ENCODE assay signal across 1 cellular context in the genomic region with DNA sequence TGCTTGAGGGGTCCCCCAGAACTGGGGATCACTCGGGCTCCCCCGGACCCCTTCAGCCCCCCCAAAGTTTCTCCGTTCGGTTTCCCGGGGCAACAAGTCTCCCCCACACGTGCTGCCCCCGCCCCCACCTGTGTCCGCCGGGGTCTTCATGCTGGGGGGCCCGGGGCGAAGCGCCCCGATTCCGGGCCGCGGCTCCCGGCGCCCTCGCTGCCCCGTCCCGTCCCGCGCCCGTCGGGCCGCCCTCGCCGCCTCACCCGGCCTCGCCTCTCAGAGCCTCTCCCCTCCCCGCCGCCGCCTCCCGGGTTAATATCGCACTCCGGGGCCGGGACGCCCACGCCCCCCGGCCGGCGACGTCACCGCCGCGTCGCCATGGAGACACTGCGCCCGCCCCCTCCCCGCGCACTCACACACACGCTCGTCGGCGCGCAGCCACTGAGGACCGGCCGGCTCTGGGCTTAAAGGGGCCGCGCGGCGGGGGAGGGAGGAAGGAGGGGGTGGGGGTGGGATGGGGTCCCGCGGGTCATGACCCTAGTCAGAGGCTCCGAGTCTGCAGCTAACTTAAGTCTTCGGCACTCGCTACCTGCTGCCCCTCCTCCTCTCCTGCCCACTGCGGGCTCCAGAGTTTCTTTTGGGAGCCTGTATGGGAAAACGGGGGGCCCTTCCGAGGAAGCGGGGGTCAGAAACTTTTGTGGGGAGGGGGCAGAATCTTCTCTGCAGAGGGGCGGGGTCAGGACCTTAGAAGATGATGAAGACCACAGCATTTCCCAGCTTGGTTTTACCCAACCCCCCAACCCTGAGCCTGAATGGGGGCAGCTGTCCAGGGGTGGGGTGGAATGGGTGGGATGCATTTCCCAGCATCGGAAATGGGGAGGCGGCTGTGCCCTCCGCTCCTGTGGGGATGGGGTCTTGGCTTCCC.
TF ChIP-seq lines count a peak whose summit lies in the region.

A gene (minus strand): TSS at position 279 of the 916 bp plus-strand sequence. CDS start 129 bp downstream, at position 150.

TF ChIP-seq in K562, 482 proteins besides CTCF, POLR2A, EP300 and RAD21 (continued from another document):
- TF ChIP-seq, protein P1, sequence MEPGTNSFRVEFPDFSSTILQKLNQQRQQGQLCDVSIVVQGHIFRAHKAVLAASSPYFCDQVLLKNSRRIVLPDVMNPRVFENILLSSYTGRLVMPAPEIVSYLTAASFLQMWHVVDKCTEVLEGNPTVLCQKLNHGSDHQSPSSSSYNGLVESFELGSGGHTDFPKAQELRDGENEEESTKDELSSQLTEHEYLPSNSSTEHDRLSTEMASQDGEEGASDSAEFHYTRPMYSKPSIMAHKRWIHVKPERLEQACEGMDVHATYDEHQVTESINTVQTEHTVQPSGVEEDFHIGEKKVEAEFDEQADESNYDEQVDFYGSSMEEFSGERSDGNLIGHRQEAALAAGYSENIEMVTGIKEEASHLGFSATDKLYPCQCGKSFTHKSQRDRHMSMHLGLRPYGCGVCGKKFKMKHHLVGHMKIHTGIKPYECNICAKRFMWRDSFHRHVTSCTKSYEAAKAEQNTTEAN (CRISPR knock-in tag; IDR thresholded peaks at IDR 0.05): no peak
- TF ChIP-seq, protein P2, sequence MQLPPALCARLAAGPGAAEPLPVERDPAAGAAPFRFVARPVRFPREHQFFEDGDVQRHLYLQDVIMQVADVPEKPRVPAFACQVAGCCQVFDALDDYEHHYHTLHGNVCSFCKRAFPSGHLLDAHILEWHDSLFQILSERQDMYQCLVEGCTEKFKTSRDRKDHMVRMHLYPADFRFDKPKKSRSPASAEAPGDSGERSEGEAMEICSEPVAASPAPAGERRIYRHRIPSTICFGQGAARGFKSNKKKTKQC (CRISPR knock-in tag; IDR thresholded peaks at IDR 0.05): no peak
- TF ChIP-seq NR1H2 (CRISPR knock-in tag; IDR thresholded peaks at IDR 0.05) (no peak), JUND (IDR thresholded peaks at IDR 0.05; ENCODE audit: borderline replicate concordance, low read depth, low read length) (peak; percentile 68; the same call in 1 of the 2 replicates), JUND (tag; IDR thresholded peaks at IDR 0.05; ENCODE audit: borderline replicate concordance, low read depth, low read length) (peak; percentile 56; the same call in 1 of the 3 replicates), ILK (tag; IDR thresholded peaks at IDR 0.05; ENCODE audit: borderline replicate concordance, low read depth) (no peak), GATA2 (CRISPR knock-in tag; IDR thresholded peaks at IDR 0.05) (no peak), SLC30A9 (CRISPR knock-in tag; IDR thresholded peaks at IDR 0.05) (no peak), U2AF1 (optimal IDR thresholded peaks at IDR 0.05; ENCODE audit: low read depth, low read length) (no peak), EHMT2 (IDR thresholded peaks at IDR 0.05) (no peak), TAF15 (IDR thresholded peaks at IDR 0.05; ENCODE audit: low read depth, low read length) (no peak), OTX1 (CRISPR knock-in tag; IDR thresholded peaks at IDR 0.05) (no peak), CREB1 (IDR thresholded peaks at IDR 0.05) (peak; percentile 91), CREB1 (CRISPR knock-in tag; IDR thresholded peaks at IDR 0.05) (peak; percentile 91), CSDE1 (IDR thresholded peaks at IDR 0.05) (peak in 1 of 2 experiments; percentile 64; a peak in 1 of 4 replicates), SIX5 (IDR thresholded peaks at IDR 0.05; ENCODE audit: borderline replicate concordance in 1 of 2, insufficient read depth in 1 of 2, low read depth in 1 of 2, low read length in 2 of 2) (no peak), ZNF444 (CRISPR knock-in tag; IDR thresholded peaks at IDR 0.05) (no peak), SUPT5H (IDR thresholded peaks at IDR 0.05) (no peak), SRSF9 (IDR thresholded peaks at IDR 0.05; ENCODE audit: borderline replicate concordance, low read depth, low read length) (no peak), ZNF507 (tag; conservative IDR thresholded peaks at IDR 0.05) (no peak), SRSF3 (IDR thresholded peaks at IDR 0.05; ENCODE audit: insufficient read depth, low read length) (no peak), CC2D1A (IDR thresholded peaks at IDR 0.05) (no peak), CCAR2 (IDR thresholded peaks at IDR 0.05; ENCODE audit: low read depth, low read length) (no peak), CBFA2T2 (conservative IDR thresholded peaks at IDR 0.05) (no peak), POLR3A (IDR thresholded peaks at IDR 0.05; ENCODE audit: borderline replicate concordance, extremely low read depth, insufficient read depth, insufficient read length) (no peak)
- TF ChIP-seq, protein P3, sequence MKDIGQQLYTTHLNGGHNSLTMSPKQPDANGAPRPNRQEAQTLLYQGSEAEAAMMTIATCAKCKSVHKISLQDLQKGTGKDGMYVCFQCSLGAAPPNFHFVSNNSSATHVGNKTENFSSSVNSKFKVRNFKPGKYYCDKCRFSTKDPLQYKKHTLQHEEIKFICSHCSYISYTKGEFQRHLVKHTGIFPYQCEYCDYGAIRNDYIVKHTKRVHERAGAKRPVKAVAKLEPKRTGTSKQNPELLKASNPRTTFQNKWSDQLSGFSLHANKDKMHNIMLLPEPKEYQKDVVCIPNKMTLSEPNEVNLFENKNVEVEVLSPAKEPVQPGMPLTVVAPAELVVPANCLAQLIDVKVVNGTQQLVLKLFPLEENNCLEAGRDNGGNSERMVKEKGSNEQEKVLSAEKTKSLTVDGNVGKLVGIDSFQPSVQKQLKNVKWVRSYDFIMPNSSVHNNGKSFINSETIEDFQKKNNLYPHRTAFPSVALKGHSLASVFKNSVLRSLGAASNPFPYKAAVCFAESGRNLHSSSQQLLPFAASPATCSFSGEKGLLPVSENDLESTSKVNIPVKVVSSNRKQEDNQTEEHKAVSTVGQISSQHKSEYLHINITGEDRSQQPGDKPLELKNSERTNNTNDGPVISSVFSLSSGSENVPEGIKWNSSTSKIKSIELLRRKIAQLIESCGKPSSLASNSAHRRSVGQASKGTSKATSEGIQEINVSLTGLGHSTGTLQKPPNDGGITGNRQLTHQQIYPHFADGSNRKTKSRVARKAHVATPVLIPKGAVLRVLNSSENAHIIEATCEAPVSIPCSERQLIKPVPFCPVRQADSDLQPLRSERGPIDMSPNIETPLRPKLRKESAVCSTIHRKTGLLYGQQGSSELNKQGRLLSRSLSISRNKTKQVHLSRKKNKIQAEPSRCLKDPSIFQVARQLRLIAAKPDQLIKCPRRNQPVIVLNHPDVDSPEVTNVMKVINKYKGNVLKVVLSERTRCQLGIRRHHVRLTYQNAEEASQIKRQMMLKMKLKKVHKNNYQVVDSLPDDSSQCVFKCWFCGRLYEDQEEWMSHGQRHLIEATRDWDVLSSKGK (CRISPR knock-in tag; IDR thresholded peaks at IDR 0.05): no peak
- TF ChIP-seq, protein P4, sequence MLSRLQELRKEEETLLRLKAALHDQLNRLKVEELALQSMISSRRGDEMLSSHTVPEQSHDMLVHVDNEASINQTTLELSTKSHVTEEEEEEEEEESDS (CRISPR knock-in tag; IDR thresholded peaks at IDR 0.05): no peak
- TF ChIP-seq, protein P5, sequence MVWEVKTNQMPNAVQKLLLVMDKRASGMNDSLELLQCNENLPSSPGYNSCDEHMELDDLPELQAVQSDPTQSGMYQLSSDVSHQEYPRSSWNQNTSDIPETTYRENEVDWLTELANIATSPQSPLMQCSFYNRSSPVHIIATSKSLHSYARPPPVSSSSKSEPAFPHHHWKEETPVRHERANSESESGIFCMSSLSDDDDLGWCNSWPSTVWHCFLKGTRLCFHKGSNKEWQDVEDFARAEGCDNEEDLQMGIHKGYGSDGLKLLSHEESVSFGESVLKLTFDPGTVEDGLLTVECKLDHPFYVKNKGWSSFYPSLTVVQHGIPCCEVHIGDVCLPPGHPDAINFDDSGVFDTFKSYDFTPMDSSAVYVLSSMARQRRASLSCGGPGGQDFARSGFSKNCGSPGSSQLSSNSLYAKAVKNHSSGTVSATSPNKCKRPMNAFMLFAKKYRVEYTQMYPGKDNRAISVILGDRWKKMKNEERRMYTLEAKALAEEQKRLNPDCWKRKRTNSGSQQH (CRISPR knock-in tag; IDR thresholded peaks at IDR 0.05): no peak
- TF ChIP-seq, protein P6, sequence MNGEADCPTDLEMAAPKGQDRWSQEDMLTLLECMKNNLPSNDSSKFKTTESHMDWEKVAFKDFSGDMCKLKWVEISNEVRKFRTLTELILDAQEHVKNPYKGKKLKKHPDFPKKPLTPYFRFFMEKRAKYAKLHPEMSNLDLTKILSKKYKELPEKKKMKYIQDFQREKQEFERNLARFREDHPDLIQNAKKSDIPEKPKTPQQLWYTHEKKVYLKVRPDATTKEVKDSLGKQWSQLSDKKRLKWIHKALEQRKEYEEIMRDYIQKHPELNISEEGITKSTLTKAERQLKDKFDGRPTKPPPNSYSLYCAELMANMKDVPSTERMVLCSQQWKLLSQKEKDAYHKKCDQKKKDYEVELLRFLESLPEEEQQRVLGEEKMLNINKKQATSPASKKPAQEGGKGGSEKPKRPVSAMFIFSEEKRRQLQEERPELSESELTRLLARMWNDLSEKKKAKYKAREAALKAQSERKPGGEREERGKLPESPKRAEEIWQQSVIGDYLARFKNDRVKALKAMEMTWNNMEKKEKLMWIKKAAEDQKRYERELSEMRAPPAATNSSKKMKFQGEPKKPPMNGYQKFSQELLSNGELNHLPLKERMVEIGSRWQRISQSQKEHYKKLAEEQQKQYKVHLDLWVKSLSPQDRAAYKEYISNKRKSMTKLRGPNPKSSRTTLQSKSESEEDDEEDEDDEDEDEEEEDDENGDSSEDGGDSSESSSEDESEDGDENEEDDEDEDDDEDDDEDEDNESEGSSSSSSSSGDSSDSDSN (IDR thresholded peaks at IDR 0.05; ENCODE audit: borderline replicate concordance in 1 of 2, low read depth in 2 of 2, low read length in 2 of 2): 0 out of 4 replicates have a peak, but pooled peaks have one; percentile 52 to 53
- TF ChIP-seq, protein P7, sequence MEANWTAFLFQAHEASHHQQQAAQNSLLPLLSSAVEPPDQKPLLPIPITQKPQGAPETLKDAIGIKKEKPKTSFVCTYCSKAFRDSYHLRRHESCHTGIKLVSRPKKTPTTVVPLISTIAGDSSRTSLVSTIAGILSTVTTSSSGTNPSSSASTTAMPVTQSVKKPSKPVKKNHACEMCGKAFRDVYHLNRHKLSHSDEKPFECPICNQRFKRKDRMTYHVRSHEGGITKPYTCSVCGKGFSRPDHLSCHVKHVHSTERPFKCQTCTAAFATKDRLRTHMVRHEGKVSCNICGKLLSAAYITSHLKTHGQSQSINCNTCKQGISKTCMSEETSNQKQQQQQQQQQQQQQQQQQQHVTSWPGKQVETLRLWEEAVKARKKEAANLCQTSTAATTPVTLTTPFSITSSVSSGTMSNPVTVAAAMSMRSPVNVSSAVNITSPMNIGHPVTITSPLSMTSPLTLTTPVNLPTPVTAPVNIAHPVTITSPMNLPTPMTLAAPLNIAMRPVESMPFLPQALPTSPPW (CRISPR knock-in tag; IDR thresholded peaks at IDR 0.05): peak; percentile 77; the same call in 1 of the 2 replicates
